7 cellular contexts compared by ENCODE assay signal in the genomic region with DNA sequence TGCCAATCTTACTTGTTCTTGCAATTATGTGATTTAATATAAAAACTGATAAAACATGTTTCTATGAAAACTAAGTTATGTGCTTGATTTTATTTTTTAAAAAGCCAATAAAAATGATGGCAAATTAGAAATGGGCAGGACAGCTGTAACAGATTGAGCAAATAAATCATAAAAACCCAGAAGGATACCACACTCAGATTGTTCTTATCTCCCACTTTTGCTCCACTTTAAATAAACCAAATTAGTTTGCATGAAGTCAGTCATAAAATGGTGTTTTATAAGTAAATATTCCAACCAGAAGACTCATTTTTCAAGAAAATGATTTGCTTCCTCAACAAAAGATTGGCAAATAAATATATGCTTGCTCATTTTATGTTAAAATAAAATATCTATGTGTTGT.
"Had no signal": no experiment of that assay in that cellular context is flagged by ENCODE, and none has a peak within 500 bp of the region (broad histone marks: within the 10 kb centered on the region; RNA-seq: fewer than 3 reads in every experiment).

No MANE protein-coding gene starts in this region.

- H3K27ac ChIP-seq: HL-60 had no signal

- DNase-seq: H9, HCEC 1CT, HFFc6, KBM-7 had no signal

- ATAC-seq: GM23338, HepG2 had no signal
